Comparison of ENCODE assay signal across 11 cellular contexts in genomic region chr6:36683145-36683655, GRCh38. TPM values are rescaled to one million over a fixed set of nuclear protein-coding genes. Genes with fewer than 3 reads are reported as not detected.
DNase-seq lines count a peak whose midpoint lies in the region; ATAC-seq and TF ChIP-seq lines count a peak whose summit lies in the region.
"Had no signal": no experiment of that assay in that cellular context is flagged by ENCODE, and none has a peak within 500 bp of the region (broad histone marks: within the 10 kb centered on the region; RNA-seq: fewer than 3 reads in every experiment).

No MANE protein-coding gene starts in this region.

- H3K27ac ChIP-seq in OCI-LY3 (ENCODE audit: low read length): peak overlapping the region; percentile 97
- H3K27ac ChIP-seq: testis had no signal

- peak overlapping the region; percentile 21 for H3K4me3 Mint-ChIP-seq in dendritic cell treated with granulocyte-macrophage colony-stimulating factor and Interleukin-4, amounts not matched to agents 40 ng/mL and 50 ng/mL, for 4 days

- H3K9ac ChIP-seq in OCI-LY3 (ENCODE audit: low read length): peak overlapping the region; percentile 88

- no peak for ATAC-seq in GM21737 (IDR thresholded peaks at IDR 0.05; ENCODE audit: unreplicated experiment)
- no peak for ATAC-seq in Right ventricle myocardium inferior
- no peak for ATAC-seq in GM19351 (IDR thresholded peaks at IDR 0.05; ENCODE audit: unreplicated experiment)
- ATAC-seq: WTC11 had no signal

- H3K4me2 ChIP-seq in OCI-LY3 (ENCODE audit: low read length): peak overlapping the region; percentile 97

- peaks cover 71% of the 10 kb centered on the region for H3K79me2 ChIP-seq in OCI-LY3 (ENCODE audit: low read length)

- no peaks in the 10 kb centered on the region for H3K9me3 Mint-ChIP-seq in dendritic cell treated with granulocyte-macrophage colony-stimulating factor and Interleukin-4, amounts not matched to agents 40 ng/mL and 50 ng/mL, for 4 days
- H3K9me3 Mint-ChIP-seq: WTC11 had no signal

- H2AFZ ChIP-seq in OCI-LY3 (ENCODE audit: low read depth, low read length): no peak overlapping the region

- peaks cover 94% of the 10 kb centered on the region for H3K36me3 Mint-ChIP-seq in dendritic cell treated with granulocyte-macrophage colony-stimulating factor and Interleukin-4, amounts not matched to agents 40 ng/mL and 50 ng/mL, for 4 days (ENCODE audit: low read depth)

- H3K27me3 ChIP-seq in GM06990 (replicated peaks; ENCODE audit: control insufficient read depth, insufficient read depth, low read length) (no peaks in the 10 kb centered on the region), OCI-LY3 (ENCODE audit: low read depth, low read length) (no peaks in the 10 kb centered on the region)
- H3K27me3 ChIP-seq: testis had no signal

- peaks cover 42% of the 10 kb centered on the region for H3K4me1 ChIP-seq in OCI-LY3 (ENCODE audit: low read length)

- H3K9me3 ChIP-seq in OCI-LY3 (ENCODE audit: insufficient read depth, low read length): no peaks in the 10 kb centered on the region
- H3K9me3 ChIP-seq: testis had no signal

- no peak for TF ChIP-seq CTCF in GM06990 (IDR thresholded peaks at IDR 0.05; ENCODE audit: insufficient read depth, low read length, poor library complexity, severe bottlenecking)
- no peak for TF ChIP-seq CTCF in OCI-LY3 (IDR thresholded peaks at IDR 0.05; ENCODE audit: low read depth, low read length)

- no peaks in the 10 kb centered on the region for H3K27me3 Mint-ChIP-seq in dendritic cell treated with granulocyte-macrophage colony-stimulating factor and Interleukin-4, amounts not matched to agents 40 ng/mL and 50 ng/mL, for 4 days

- intact Hi-C loops in dendritic cell treated with granulocyte-macrophage colony-stimulating factor and Interleukin-4, amounts not matched to agents 40 ng/mL and 50 ng/mL, for 4 days (cut with micrococcal nuclease): no loop called here
- intact Hi-C loops in Right ventricle myocardium inferior (cut with DNase I): loop anchor here (5.0 kb wide), 2 partner anchors 136 to 241 kb away; partner anchors contain the start of genes KCTD20, PXT1 and STK38

- H3K4me1 Mint-ChIP-seq in dendritic cell treated with granulocyte-macrophage colony-stimulating factor and Interleukin-4, amounts not matched to agents 40 ng/mL and 50 ng/mL, for 4 days (ENCODE audit: low read depth): peaks cover 64% of the 10 kb centered on the region

- H3K36me3 ChIP-seq in GM06990 (ENCODE audit: control insufficient read depth, insufficient read depth, low read length) (peaks cover 56% of the 10 kb centered on the region), OCI-LY3 (replicated peaks; ENCODE audit: low read depth, low read length) (peaks cover 60% of the 10 kb centered on the region)

- peak overlapping the region; percentile 8 for H3K27ac Mint-ChIP-seq in dendritic cell treated with granulocyte-macrophage colony-stimulating factor and Interleukin-4, amounts not matched to agents 40 ng/mL and 50 ng/mL, for 4 days

- DNase-seq in GM06990 (ENCODE audit: extremely low read depth, insufficient read length): no peak
- DNase-seq in skeletal muscle cell (ENCODE audit: low read depth): no peak
- no peak for DNase-seq in Right ventricle myocardium inferior (ENCODE audit: missing footprints)
- DNase-seq: cortex of kidney had no signal

- H3K4me3 ChIP-seq in GM06990 (replicated peaks; ENCODE audit: low read depth, low read length): peak overlapping the region; percentile 63
- H3K4me3 ChIP-seq in OCI-LY3 (ENCODE audit: low read length): peak overlapping the region; percentile 71
- peak overlapping the region; percentile 99 for H3K4me3 ChIP-seq in skeletal muscle cell (ENCODE audit: low read depth, low read length)
- H3K4me3 ChIP-seq: testis had no signal

- H4K20me1 ChIP-seq in OCI-LY3 (ENCODE audit: insufficient read depth, low read length): peaks cover 46% of the 10 kb centered on the region

RNA-seq across cellular contexts. Expression of gene CDKN1A, which starts 4.7 kb away (rescaled TPM):
- total RNA-seq in Right ventricle myocardium inferior: 63.8 TPM

RNA-seq across cellular contexts. Expression of gene RAB44, which starts 14.4 kb away (rescaled TPM):
- total RNA-seq in Right ventricle myocardium inferior: 0.08 TPM
- total RNA-seq: HT1080 had no signal
